8 cellular contexts compared by ENCODE assay signal in the genomic region with DNA sequence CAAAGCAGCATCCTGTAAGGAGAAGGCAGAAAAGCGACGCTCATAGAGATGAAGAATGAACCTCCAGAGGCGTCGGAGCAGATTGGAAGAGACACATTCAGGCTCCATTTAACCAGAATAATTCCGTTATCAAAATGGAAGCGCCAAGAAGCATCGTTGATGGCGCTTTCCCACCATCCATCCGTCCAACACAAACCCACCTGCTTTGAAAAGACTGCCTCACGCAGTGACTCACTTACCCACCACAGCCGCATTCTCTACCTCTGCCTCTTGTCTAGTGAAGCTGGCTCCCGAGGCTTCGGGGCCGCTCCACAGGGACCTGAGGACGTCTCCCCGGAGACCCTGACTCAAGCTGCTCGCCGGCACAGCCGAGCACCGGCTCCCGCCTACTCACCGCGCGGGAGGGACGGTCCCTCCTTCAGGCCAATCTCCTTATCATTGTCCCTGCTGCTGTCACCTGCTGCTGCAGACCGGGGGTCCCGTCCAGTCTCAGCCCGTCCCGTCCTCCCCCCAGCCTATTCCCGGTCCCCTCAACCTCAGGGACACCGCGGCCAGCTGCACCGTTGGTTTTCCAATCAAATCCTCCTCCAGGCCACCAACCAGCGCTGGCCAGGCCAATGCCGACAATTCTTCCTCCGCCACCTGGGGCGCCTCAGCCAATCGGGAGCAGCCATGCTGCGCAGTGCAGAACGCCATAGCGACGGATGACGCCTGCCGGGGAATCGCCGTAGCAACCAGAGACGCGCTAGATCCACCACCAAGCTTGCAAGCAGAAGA. TPM values are rescaled to one million over a fixed set of nuclear protein-coding genes. Genes with fewer than 3 reads are reported as not detected.
A peak's percentile ranks its signal among the peaks of the same experiment; 100 is the strongest.
DNase-seq lines count a peak whose midpoint lies in the region; ATAC-seq and TF ChIP-seq lines count a peak whose summit lies in the region.

A gene with protein sequence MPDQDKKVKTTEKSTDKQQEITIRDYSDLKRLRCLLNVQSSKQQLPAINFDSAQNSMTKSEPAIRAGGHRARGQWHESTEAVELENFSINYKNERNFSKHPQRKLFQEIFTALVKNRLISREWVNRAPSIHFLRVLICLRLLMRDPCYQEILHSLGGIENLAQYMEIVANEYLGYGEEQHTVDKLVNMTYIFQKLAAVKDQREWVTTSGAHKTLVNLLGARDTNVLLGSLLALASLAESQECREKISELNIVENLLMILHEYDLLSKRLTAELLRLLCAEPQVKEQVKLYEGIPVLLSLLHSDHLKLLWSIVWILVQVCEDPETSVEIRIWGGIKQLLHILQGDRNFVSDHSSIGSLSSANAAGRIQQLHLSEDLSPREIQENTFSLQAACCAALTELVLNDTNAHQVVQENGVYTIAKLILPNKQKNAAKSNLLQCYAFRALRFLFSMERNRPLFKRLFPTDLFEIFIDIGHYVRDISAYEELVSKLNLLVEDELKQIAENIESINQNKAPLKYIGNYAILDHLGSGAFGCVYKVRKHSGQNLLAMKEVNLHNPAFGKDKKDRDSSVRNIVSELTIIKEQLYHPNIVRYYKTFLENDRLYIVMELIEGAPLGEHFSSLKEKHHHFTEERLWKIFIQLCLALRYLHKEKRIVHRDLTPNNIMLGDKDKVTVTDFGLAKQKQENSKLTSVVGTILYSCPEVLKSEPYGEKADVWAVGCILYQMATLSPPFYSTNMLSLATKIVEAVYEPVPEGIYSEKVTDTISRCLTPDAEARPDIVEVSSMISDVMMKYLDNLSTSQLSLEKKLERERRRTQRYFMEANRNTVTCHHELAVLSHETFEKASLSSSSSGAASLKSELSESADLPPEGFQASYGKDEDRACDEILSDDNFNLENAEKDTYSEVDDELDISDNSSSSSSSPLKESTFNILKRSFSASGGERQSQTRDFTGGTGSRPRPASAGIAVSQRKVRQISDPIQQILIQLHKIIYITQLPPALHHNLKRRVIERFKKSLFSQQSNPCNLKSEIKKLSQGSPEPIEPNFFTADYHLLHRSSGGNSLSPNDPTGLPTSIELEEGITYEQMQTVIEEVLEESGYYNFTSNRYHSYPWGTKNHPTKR (minus strand): TSS at position 553 of the 777 bp plus-strand sequence. CDS start 16,501 bp downstream, outside the sequence.

- H3K4me3 ChIP-seq in epithelial cell of proximal tubule (ENCODE audit: low read depth, low read length), result peak within 1 kb of the TSS; percentile 66

- H3K4me1 Mint-ChIP-seq in CD14-positive monocyte, result peaks cover 14% of the 10 kb centered on the region

- intact Hi-C loops in CD14-positive monocyte (cut with micrococcal nuclease), result loop anchor here (10.0 kb wide), 2 partner anchors 116 to 296 kb away; a partner anchor contains a TSS

- H3K27ac Mint-ChIP-seq in CD14-positive monocyte, result peak within 1 kb of the TSS in 4 of 7 donors; percentile 3 to 66 (median 14)

- H3K36me3 Mint-ChIP-seq in CD14-positive monocyte, result peaks cover 2% of the 10 kb centered on the region in 2 donors

- H3K4me3 Mint-ChIP-seq in CD14-positive monocyte, result peak within 1 kb of the TSS; percentile 85 to 95

- H3K9me3 Mint-ChIP-seq in CD14-positive monocyte, result peaks cover 0 to 2% (median 0%) of the 10 kb centered on the region in 7 donors

- ATAC-seq in GM19452 (IDR thresholded peaks at IDR 0.05; ENCODE audit: unreplicated experiment) (peak; percentile 100), HG03571 (IDR thresholded peaks at IDR 0.05; ENCODE audit: unreplicated experiment) (peak; percentile 100)

- TF ChIP-seq CTCF in CD14-positive monocyte (IDR thresholded peaks at IDR 0.05) (no peak), epithelial cell of proximal tubule (conservative IDR thresholded peaks at IDR 0.05; ENCODE audit: low read depth, low read length) (no peak)

- peaks cover 7 to 15% (median 10%) of the 10 kb centered on the region in 3 donors for H3K27me3 Mint-ChIP-seq in CD14-positive monocyte (ENCODE audit: low read depth in 3 of 3)

- DNase-seq in CD14-positive monocyte (ENCODE audit: low spot score) (peak; percentile 90), NOMO-1 (lab: John Stamatoyannopoulos, UW; ENCODE audit: unreplicated experiment in 2 of 2) (peak; percentile 91 to 92), activated T-cell treated with anti-CD3 and anti-CD28 coated beads for 1 hour (ENCODE audit: low read depth) (peak; percentile 85), epithelial cell of proximal tubule (ENCODE audit: low read depth) (peak; percentile 39), middle frontal gyrus (ENCODE audit: extremely low spot score, low spot score) (peak; percentile 90)
- peak; percentile 78 to 81 for DNase-seq in stimulated activated CD8-positive, alpha-beta memory T cell treated with anti-CD3 and anti-CD28 coated beads, Interleukin-15, amount 100 ng/mL, for 4 hours (ENCODE audit: low read depth in 2 of 2)

RNA-seq across cellular contexts. Expression of the gene that starts here (rescaled TPM):
- polyA plus RNA-seq in CD14-positive monocyte, result not detected
- total RNA-seq in epithelial cell of proximal tubule, result 0.06 and 0.07 TPM in 2 replicates

Comparison
In these comparisons a context has a peak if more than half of its experiments do, and no peak if none do; other contexts are left out.
1. Peak in every context shown above with its lines: DNase-seq, ATAC-seq and H3K4me3 ChIP-seq.
2. Peak in DNase-seq in CD14-positive monocyte; RNA of the gene not detected or under 1 TPM.
3. Peak in DNase-seq and H3K4me3 ChIP-seq in epithelial cell of proximal tubule; RNA of the gene not detected or under 1 TPM.
4. DNase-seq: peak in every context shown above with its lines; median percentile 92 in NOMO-1; 90 in CD14-positive monocyte; 90 in middle frontal gyrus; 85 in activated T-cell treated with anti-CD3 and anti-CD28 coated beads for 1 hour; 80 in stimulated activated CD8-positive, alpha-beta memory T cell treated with anti-CD3 and anti-CD28 coated beads, Interleukin-15, amount 100 ng/mL, for 4 hours; 39 in epithelial cell of proximal tubule.